7 cellular contexts compared by ENCODE assay signal in genomic region chr5:94009161-94009560, GRCh38.
"Had no signal": no experiment of that assay in that cellular context is flagged by ENCODE, and none has a peak within 500 bp of the region (broad histone marks: within the 10 kb centered on the region; RNA-seq: fewer than 3 reads in every experiment).

No MANE protein-coding gene starts in this region.

- H3K4me3 ChIP-seq: GM12878 had no signal

- ATAC-seq: GM12878 had no signal

- DNase-seq: GDM1, GF-D8 had no signal

- FAIRE-seq: GM12878, GM12891, GM12892, GM18507, GM19239 had no signal
